ENCODE assay signal across 15 cellular contexts in genomic region chr5:3590253-3590966, GRCh38.
DNase-seq lines count a peak whose midpoint lies in the region; ATAC-seq and FAIRE-seq lines count a peak whose summit lies in the region.
"Had no signal": no experiment of that assay in that cellular context is flagged by ENCODE, and none has a peak within 500 bp of the region (broad histone marks: within the 10 kb centered on the region; RNA-seq: fewer than 3 reads in every experiment).

No MANE protein-coding gene starts in this region.

- peak overlapping the region; percentile 43 for H3K4me3 ChIP-seq in iPS-15b (ENCODE audit: low read depth, low read length)
- H3K4me3 ChIP-seq: K562 had no signal

- H3K4me3 Mint-ChIP-seq in stimulated activated naive B cell treated with anti-CD40 and anti-IgM and Interleukin-4, amounts not matched to agents 10 μg/mL and 1 μg/mL and 100 μg/mL, for 72 hours: no peak overlapping the region
- H3K4me3 Mint-ChIP-seq: activated naive CD8-positive, alpha-beta T cell treated with anti-CD3 and anti-CD28 coated beads, Interleukin-2, amount 10 ng/mL, durations not matched to agents 7 days and 5 days; CD4-positive, alpha-beta T cell; central memory CD8-positive, alpha-beta T cell; T-helper 17 cell had no signal

- H3K9me3 Mint-ChIP-seq in stimulated activated naive B cell treated with anti-CD40 and anti-IgM and Interleukin-4, amounts not matched to agents 10 μg/mL and 1 μg/mL and 100 μg/mL, for 72 hours: no peaks in the 10 kb centered on the region
- H3K9me3 Mint-ChIP-seq: activated naive CD8-positive, alpha-beta T cell treated with anti-CD3 and anti-CD28 coated beads, Interleukin-2, amount 10 ng/mL, durations not matched to agents 7 days and 5 days had no signal

- peaks cover 5 to 23% of the 10 kb centered on the region in 2 donors for H3K4me1 Mint-ChIP-seq in stimulated activated naive B cell treated with anti-CD40 and anti-IgM and Interleukin-4, amounts not matched to agents 10 μg/mL and 1 μg/mL and 100 μg/mL, for 72 hours
- H3K4me1 Mint-ChIP-seq: central memory CD8-positive, alpha-beta T cell; T-helper 17 cell had no signal

- peaks cover 53 to 74% of the 10 kb centered on the region in 2 donors for H3K27me3 Mint-ChIP-seq in stimulated activated naive B cell treated with anti-CD40 and anti-IgM and Interleukin-4, amounts not matched to agents 10 μg/mL and 1 μg/mL and 100 μg/mL, for 72 hours

- H3K36me3 ChIP-seq in iPS-15b (ENCODE audit: control insufficient read depth, insufficient read depth, low read length): no peaks in the 10 kb centered on the region

- peaks cover 7% of the 10 kb centered on the region for H3K4me1 ChIP-seq in iPS-15b (ENCODE audit: control insufficient read depth, insufficient read depth, low read length)

- peaks cover 94% of the 10 kb centered on the region for H3K27me3 ChIP-seq in iPS-15b (ENCODE audit: control insufficient read depth, insufficient read depth, low read length)

- DNase-seq in NCI-H82 (lab: John Stamatoyannopoulos, UW) (peak; percentile 7), NCI-H82 treated with DMSO at 0.1 percent for 48 hours (lab: John Stamatoyannopoulos, UW; ENCODE audit: unreplicated experiment) (no peak), NCI-H748 treated with DMSO at 0.1 percent for 48 hours (lab: John Stamatoyannopoulos, UW) (peak; percentile 95), iPS-NIHi7 (ENCODE audit: extremely low spot score) (no peak), GM19239 (ENCODE audit: insufficient read length, low spot score) (no peak), NCI-H2227 treated with DMSO at 0.1 percent for 48 hours (lab: John Stamatoyannopoulos, UW) (no peak)
- no peak for DNase-seq in stimulated activated naive B cell treated with anti-CD40 and anti-IgM and Interleukin-4, amounts not matched to agents 10 μg/mL and 1 μg/mL and 100 μg/mL, for 72 hours
- DNase-seq: activated naive CD8-positive, alpha-beta T cell treated with anti-CD3 and anti-CD28 coated beads, Interleukin-2, amount 10 ng/mL, durations not matched to agents 7 days and 5 days; activated T-cell treated with anti-CD3 and anti-CD28 coated beads for 4 hours; CD4-positive, alpha-beta T cell; Right ventricle myocardium superior; T-helper 17 cell had no signal

- peak overlapping the region; percentile 74 for H3K27ac Mint-ChIP-seq in stimulated activated naive B cell treated with anti-CD40 and anti-IgM and Interleukin-4, amounts not matched to agents 10 μg/mL and 1 μg/mL and 100 μg/mL, for 72 hours
- H3K27ac Mint-ChIP-seq: activated naive CD8-positive, alpha-beta T cell treated with anti-CD3 and anti-CD28 coated beads, Interleukin-2, amount 10 ng/mL, durations not matched to agents 7 days and 5 days; CD4-positive, alpha-beta T cell; T-helper 17 cell had no signal

- FAIRE-seq in GM19239 (lab: Jason Lieb, UNC): no peak
- FAIRE-seq: K562 had no signal

- H3K9ac ChIP-seq in iPS-15b (ENCODE audit: low read depth, low read length): no peak overlapping the region

- ATAC-seq in stimulated activated naive B cell treated with anti-CD40 and anti-IgM and Interleukin-4, amounts not matched to agents 10 μg/mL and 1 μg/mL and 100 μg/mL, for 72 hours (replicated peaks): no peak
- ATAC-seq: T-helper 17 cell had no signal

- H3K9me3 ChIP-seq in iPS-15b (ENCODE audit: control insufficient read depth, insufficient read depth, low read length): no peaks in the 10 kb centered on the region

- no peaks in the 10 kb centered on the region for H3K36me3 Mint-ChIP-seq in stimulated activated naive B cell treated with anti-CD40 and anti-IgM and Interleukin-4, amounts not matched to agents 10 μg/mL and 1 μg/mL and 100 μg/mL, for 72 hours
- H3K36me3 Mint-ChIP-seq: activated naive CD8-positive, alpha-beta T cell treated with anti-CD3 and anti-CD28 coated beads, Interleukin-2, amount 10 ng/mL, durations not matched to agents 7 days and 5 days had no signal

Comparison
In these comparisons a context has a peak if more than half of its experiments do, and no peak if none do; other contexts are left out.
1. DNase-seq: peak in NCI-H82 (single experiment) and NCI-H748 treated with DMSO at 0.1 percent for 48 hours (single experiment); none in NCI-H82 treated with DMSO at 0.1 percent for 48 hours (single experiment), stimulated activated naive B cell treated with anti-CD40 and anti-IgM and Interleukin-4, amounts not matched to agents 10 μg/mL and 1 μg/mL and 100 μg/mL, for 72 hours (single experiment), iPS-NIHi7 (single experiment), GM19239 (single experiment) and NCI-H2227 treated with DMSO at 0.1 percent for 48 hours (single experiment).